ENCODE assay signal across 1 cellular context in the genomic region with DNA sequence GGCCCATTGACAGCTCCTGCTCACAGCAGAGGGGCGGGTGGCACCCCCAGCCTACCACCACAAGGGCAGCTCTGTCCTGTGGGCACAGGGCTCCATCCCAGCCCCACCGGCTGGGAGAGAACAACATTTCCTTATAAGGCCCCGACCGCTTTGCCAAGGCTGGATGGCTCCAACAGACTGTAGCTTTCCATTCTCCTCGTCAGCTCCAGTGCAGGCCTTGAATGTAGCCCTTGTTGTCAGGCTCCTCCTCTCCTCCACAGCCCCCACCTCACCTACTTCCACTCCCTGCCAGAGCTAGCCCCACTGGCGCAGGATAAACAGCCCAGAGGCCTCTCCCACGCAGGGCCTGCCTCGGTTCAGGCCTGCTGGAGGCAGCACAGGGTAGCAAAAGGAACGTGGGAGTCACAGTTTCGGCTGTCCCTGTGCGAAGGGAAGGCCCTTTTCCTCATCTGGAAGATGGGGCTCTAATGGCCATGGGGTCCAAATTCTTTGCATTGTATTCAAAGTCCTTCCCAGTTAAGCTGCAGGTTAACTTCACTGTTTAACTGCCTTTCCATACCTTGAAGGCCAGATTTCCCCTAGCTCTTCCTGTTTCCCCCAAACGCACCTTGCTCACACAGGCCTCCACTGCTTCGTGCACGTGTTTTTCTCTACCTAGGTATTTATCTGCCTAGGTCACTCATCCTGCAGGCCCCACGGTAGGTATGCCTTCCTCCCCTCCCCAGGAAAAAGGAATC.
TF ChIP-seq lines count a peak whose summit lies in the region.

No MANE protein-coding gene starts in this region.

TF ChIP-seq in HepG2, 621 proteins besides CTCF, POLR2A, EP300 and RAD21 (continued from another document and continues in another):
- TF ChIP-seq, protein P1, sequence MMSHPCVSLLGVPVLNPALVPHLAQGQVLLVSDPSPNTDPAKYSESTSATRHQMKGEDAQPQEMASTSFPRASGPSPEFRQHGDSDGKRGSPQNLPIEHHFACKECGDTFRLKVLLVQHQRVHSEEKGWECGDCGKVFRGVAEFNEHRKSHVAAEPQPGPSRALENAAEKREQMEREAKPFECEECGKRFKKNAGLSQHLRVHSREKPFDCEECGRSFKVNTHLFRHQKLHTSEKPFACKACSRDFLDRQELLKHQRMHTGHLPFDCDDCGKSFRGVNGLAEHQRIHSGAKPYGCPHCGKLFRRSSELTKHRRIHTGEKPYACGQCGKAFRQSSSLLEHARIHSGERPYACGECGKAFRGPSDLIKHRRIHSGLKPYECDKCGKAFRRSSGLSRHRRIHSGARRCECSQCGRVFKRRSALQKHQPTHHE (CRISPR knock-in tag; IDR thresholded peaks at IDR 0.05; ENCODE audit: borderline replicate concordance), result no peak
- TF ChIP-seq ZSCAN29 (CRISPR knock-in tag; conservative IDR thresholded peaks at IDR 0.05) (0 out of 2 replicates have a peak, but pooled peaks have one; percentile 56), NFKB2 (CRISPR knock-in tag; IDR thresholded peaks at IDR 0.05; ENCODE audit: borderline replicate concordance) (peak; percentile 83; the same call in 1 of the 2 replicates), DR1 (CRISPR knock-in tag; IDR thresholded peaks at IDR 0.05) (0 out of 2 replicates have a peak, but pooled peaks have one; percentile 40), ELK4 (CRISPR knock-in tag; IDR thresholded peaks at IDR 0.05; ENCODE audit: borderline replicate concordance) (no peak), ZNF710 (CRISPR knock-in tag; IDR thresholded peaks at IDR 0.05; ENCODE audit: borderline replicate concordance) (peak; percentile 32; the same call in 1 of the 2 replicates), ZBTB25 (CRISPR knock-in tag; IDR thresholded peaks at IDR 0.05) (no peak), BRCA1 (CRISPR knock-in tag; IDR thresholded peaks at IDR 0.05) (no peak), HOMEZ (CRISPR knock-in tag; IDR thresholded peaks at IDR 0.05; ENCODE audit: low read depth) (peak; percentile 59; the same call in 1 of the 2 replicates), TCF12 (IDR thresholded peaks at IDR 0.05) (no peak), TCF12 (CRISPR knock-in tag; IDR thresholded peaks at IDR 0.05) (no peak), PHF20 (CRISPR knock-in tag; IDR thresholded peaks at IDR 0.05) (peak; percentile 50; the same call in 1 of the 2 replicates), YEATS4 (CRISPR knock-in tag; IDR thresholded peaks at IDR 0.05; ENCODE audit: borderline replicate concordance) (0 out of 2 replicates have a peak, but pooled peaks have one; percentile 60), MBNL3 (CRISPR knock-in tag; conservative IDR thresholded peaks at IDR 0.05) (no peak), SOX6 (IDR thresholded peaks at IDR 0.05) (no peak), SOX6 (CRISPR knock-in tag; IDR thresholded peaks at IDR 0.05) (peak; percentile 66; the same call in 1 of the 2 replicates), ZNF574 (CRISPR knock-in tag; IDR thresholded peaks at IDR 0.05) (peak; percentile 33; the same call in 1 of the 2 replicates), ZNF609 (CRISPR knock-in tag; IDR thresholded peaks at IDR 0.05; ENCODE audit: borderline replicate concordance) (peak; percentile 84), SATB2 (CRISPR knock-in tag; IDR thresholded peaks at IDR 0.05) (no peak), CBX1 (IDR thresholded peaks at IDR 0.05; ENCODE audit: low read depth) (peak; percentile 44), ZFYVE20 (CRISPR knock-in tag; IDR thresholded peaks at IDR 0.05; ENCODE audit: borderline replicate concordance, low read depth) (no peak), MZF1 (CRISPR knock-in tag; IDR thresholded peaks at IDR 0.05; ENCODE audit: borderline replicate concordance) (no peak), ZNF839 (CRISPR knock-in tag; IDR thresholded peaks at IDR 0.05; ENCODE audit: borderline replicate concordance) (0 out of 2 replicates have a peak, but pooled peaks have one; percentile 41), XRCC5 (optimal IDR thresholded peaks at IDR 0.05; ENCODE audit: low read length) (peak; percentile 83), BORCS8-MEF2B (CRISPR knock-in tag; IDR thresholded peaks at IDR 0.05) (peak; percentile 80; the same call in 1 of the 2 replicates), EZH2 (conservative IDR thresholded peaks at IDR 0.05; ENCODE audit: low read depth, low read length) (no peak), ZC3H13 (CRISPR knock-in tag; IDR thresholded peaks at IDR 0.05) (no peak), ZNF3 (CRISPR knock-in tag; IDR thresholded peaks at IDR 0.05) (no peak), KDM6A (CRISPR knock-in tag; IDR thresholded peaks at IDR 0.05; ENCODE audit: low read depth) (no peak), KLF16 (CRISPR knock-in tag; IDR thresholded peaks at IDR 0.05) (no peak), ZNF619 (CRISPR knock-in tag; IDR thresholded peaks at IDR 0.05) (peak; percentile 88; the same call in 1 of the 2 replicates), FOXK1 (CRISPR knock-in tag; IDR thresholded peaks at IDR 0.05; ENCODE audit: borderline replicate concordance, low read depth) (peak; percentile 66; the same call in 1 of the 2 replicates)
- TF ChIP-seq, protein P2, sequence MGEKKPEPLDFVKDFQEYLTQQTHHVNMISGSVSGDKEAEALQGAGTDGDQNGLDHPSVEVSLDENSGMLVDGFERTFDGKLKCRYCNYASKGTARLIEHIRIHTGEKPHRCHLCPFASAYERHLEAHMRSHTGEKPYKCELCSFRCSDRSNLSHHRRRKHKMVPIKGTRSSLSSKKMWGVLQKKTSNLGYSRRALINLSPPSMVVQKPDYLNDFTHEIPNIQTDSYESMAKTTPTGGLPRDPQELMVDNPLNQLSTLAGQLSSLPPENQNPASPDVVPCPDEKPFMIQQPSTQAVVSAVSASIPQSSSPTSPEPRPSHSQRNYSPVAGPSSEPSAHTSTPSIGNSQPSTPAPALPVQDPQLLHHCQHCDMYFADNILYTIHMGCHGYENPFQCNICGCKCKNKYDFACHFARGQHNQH (CRISPR knock-in tag; IDR thresholded peaks at IDR 0.05), result peak; percentile 79; the same call in 1 of the 2 replicates
- TF ChIP-seq, protein P3, sequence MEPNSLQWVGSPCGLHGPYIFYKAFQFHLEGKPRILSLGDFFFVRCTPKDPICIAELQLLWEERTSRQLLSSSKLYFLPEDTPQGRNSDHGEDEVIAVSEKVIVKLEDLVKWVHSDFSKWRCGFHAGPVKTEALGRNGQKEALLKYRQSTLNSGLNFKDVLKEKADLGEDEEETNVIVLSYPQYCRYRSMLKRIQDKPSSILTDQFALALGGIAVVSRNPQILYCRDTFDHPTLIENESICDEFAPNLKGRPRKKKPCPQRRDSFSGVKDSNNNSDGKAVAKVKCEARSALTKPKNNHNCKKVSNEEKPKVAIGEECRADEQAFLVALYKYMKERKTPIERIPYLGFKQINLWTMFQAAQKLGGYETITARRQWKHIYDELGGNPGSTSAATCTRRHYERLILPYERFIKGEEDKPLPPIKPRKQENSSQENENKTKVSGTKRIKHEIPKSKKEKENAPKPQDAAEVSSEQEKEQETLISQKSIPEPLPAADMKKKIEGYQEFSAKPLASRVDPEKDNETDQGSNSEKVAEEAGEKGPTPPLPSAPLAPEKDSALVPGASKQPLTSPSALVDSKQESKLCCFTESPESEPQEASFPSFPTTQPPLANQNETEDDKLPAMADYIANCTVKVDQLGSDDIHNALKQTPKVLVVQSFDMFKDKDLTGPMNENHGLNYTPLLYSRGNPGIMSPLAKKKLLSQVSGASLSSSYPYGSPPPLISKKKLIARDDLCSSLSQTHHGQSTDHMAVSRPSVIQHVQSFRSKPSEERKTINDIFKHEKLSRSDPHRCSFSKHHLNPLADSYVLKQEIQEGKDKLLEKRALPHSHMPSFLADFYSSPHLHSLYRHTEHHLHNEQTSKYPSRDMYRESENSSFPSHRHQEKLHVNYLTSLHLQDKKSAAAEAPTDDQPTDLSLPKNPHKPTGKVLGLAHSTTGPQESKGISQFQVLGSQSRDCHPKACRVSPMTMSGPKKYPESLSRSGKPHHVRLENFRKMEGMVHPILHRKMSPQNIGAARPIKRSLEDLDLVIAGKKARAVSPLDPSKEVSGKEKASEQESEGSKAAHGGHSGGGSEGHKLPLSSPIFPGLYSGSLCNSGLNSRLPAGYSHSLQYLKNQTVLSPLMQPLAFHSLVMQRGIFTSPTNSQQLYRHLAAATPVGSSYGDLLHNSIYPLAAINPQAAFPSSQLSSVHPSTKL (CRISPR knock-in tag; IDR thresholded peaks at IDR 0.05), result peak; percentile 80
